Comparison of ENCODE assay signal across 8 cellular contexts in the genomic region with DNA sequence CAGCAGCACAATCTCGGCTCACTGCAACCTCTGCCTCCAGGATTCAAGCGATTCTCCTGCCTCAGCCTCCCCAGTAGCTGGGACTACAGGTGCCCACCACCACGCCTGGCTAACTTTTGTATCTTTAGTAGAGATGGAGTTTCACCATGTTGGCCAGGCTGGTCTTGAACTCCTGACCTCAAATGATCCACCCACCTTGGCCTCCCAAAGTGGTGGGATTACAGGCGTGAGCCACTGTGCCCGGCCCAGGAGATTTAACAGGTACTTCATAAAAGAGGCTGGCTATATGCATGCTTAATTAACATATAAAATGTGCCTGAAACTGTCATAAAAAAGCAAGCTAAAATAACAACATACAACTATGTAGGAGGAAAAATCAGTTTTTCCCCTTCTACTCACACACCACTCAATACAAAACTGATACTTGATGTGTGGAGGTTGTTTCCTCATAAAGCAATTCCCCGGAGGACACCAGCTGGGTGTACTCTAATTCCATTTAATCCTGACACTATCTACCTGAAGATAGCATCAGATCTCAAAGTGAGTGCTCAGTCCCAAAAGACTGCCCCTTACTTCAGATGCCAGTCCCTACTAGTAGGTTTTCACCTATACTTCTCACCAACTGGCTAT. TPM values are rescaled to one million over a fixed set of nuclear protein-coding genes. Genes with fewer than 3 reads are reported as not detected.
DNase-seq lines count a peak whose midpoint lies in the region; ATAC-seq, FAIRE-seq and TF ChIP-seq lines count a peak whose summit lies in the region.
"Not testable (repeated sequence)": the region's sequence is repeated elsewhere in the genome, so short reads cannot be mapped to it uniquely, and the experiment has no call there.

No MANE protein-coding gene starts in this region.

- ATAC-seq in GM18858 (IDR thresholded peaks at IDR 0.05; ENCODE audit: unreplicated experiment) (peak; percentile 84), GM21360 (IDR thresholded peaks at IDR 0.05; ENCODE audit: unreplicated experiment) (peak; percentile 67), HG02678 (IDR thresholded peaks at IDR 0.05; ENCODE audit: unreplicated experiment) (peak; percentile 61), HG03342 (IDR thresholded peaks at IDR 0.05; ENCODE audit: unreplicated experiment) (peak; percentile 62)
- peak; percentile 72 for ATAC-seq in activated naive CD8-positive, alpha-beta T cell treated with anti-CD3 and anti-CD28 coated beads, Interleukin-2, amount 50 U/mL, for 24 hours

- TF ChIP-seq CTCF in D721Med (IDR thresholded peaks at IDR 0.05; ENCODE audit: insufficient read depth, missing control alignments): not testable (repeated sequence)

- H3K27ac Mint-ChIP-seq in activated CD4-positive, alpha-beta T cell treated with anti-CD3 and anti-CD28 coated beads, Interleukin-2, amount 10 ng/mL, durations not matched to agents 24 days and 14 days: peak overlapping the region; percentile 75
- H3K27ac Mint-ChIP-seq in activated naive CD8-positive, alpha-beta T cell treated with anti-CD3 and anti-CD28 coated beads, Interleukin-2, amount 50 U/mL, for 24 hours: peak overlapping the region; percentile 74

- DNase-seq in D721Med (ENCODE audit: insufficient read length, low spot score); activated CD4-positive, alpha-beta T cell treated with anti-CD3 and anti-CD28 coated beads, Interleukin-2, amount 10 ng/mL, durations not matched to agents 24 days and 14 days; activated naive CD8-positive, alpha-beta T cell treated with anti-CD3 and anti-CD28 coated beads, Interleukin-2, amount 50 U/mL, for 24 hours: not testable (repeated sequence)
- DNase-seq in NCI-H524 (lab: John Stamatoyannopoulos, UW): peak; percentile 52 to 76

- intact Hi-C loops in activated CD4-positive, alpha-beta T cell treated with anti-CD3 and anti-CD28 coated beads, Interleukin-2, amount 10 ng/mL, durations not matched to agents 24 days and 14 days (cut with micrococcal nuclease): loop anchor here (1.0 kb wide), 1 partner anchor 22 kb away; the partner anchor contains the start of gene ANKRD28

- FAIRE-seq in D721Med (lab: Jason Lieb, UNC): peak; percentile 25

- H3K4me1 Mint-ChIP-seq in activated CD4-positive, alpha-beta T cell treated with anti-CD3 and anti-CD28 coated beads, Interleukin-2, amount 10 ng/mL, durations not matched to agents 24 days and 14 days: peaks cover 40% of the 10 kb centered on the region
- H3K4me1 Mint-ChIP-seq in activated naive CD8-positive, alpha-beta T cell treated with anti-CD3 and anti-CD28 coated beads, Interleukin-2, amount 50 U/mL, for 24 hours: peaks cover 79% of the 10 kb centered on the region

- peaks cover 49% of the 10 kb centered on the region for H3K36me3 Mint-ChIP-seq in activated CD4-positive, alpha-beta T cell treated with anti-CD3 and anti-CD28 coated beads, Interleukin-2, amount 10 ng/mL, durations not matched to agents 24 days and 14 days (ENCODE audit: low read depth)
- peaks cover 32% of the 10 kb centered on the region for H3K36me3 Mint-ChIP-seq in activated naive CD8-positive, alpha-beta T cell treated with anti-CD3 and anti-CD28 coated beads, Interleukin-2, amount 50 U/mL, for 24 hours (ENCODE audit: low read depth)

- H3K27me3 Mint-ChIP-seq in activated CD4-positive, alpha-beta T cell treated with anti-CD3 and anti-CD28 coated beads, Interleukin-2, amount 10 ng/mL, durations not matched to agents 24 days and 14 days; activated naive CD8-positive, alpha-beta T cell treated with anti-CD3 and anti-CD28 coated beads, Interleukin-2, amount 50 U/mL, for 24 hours: not testable (repeated sequence)

- H3K4me3 Mint-ChIP-seq in activated CD4-positive, alpha-beta T cell treated with anti-CD3 and anti-CD28 coated beads, Interleukin-2, amount 10 ng/mL, durations not matched to agents 24 days and 14 days: not testable (repeated sequence)
- H3K4me3 Mint-ChIP-seq in activated naive CD8-positive, alpha-beta T cell treated with anti-CD3 and anti-CD28 coated beads, Interleukin-2, amount 50 U/mL, for 24 hours: peak overlapping the region; percentile 2

- not testable (repeated sequence) for H3K9me3 Mint-ChIP-seq in activated CD4-positive, alpha-beta T cell treated with anti-CD3 and anti-CD28 coated beads, Interleukin-2, amount 10 ng/mL, durations not matched to agents 24 days and 14 days
- peaks cover 10% of the 10 kb centered on the region for H3K9me3 Mint-ChIP-seq in activated naive CD8-positive, alpha-beta T cell treated with anti-CD3 and anti-CD28 coated beads, Interleukin-2, amount 50 U/mL, for 24 hours

RNA-seq across cellular contexts. Expression of gene ANKRD28, which starts 22.7 kb away (rescaled TPM):
- total RNA-seq in activated CD4-positive, alpha-beta T cell treated with anti-CD3 and anti-CD28 coated beads, Interleukin-2, amount 10 ng/mL, durations not matched to agents 24 days and 14 days: 38.1 and 38.7 TPM in 2 replicates
